ENCODE assay signal across 9 cellular contexts in genomic region chr6:131061041-131061770, GRCh38. TPM values are rescaled to one million over a fixed set of nuclear protein-coding genes. Genes with fewer than 3 reads are reported as not detected.
DNase-seq lines count a peak whose midpoint lies in the region; ATAC-seq, FAIRE-seq and TF ChIP-seq lines count a peak whose summit lies in the region.
"Had no signal": no experiment of that assay in that cellular context is flagged by ENCODE, and none has a peak within 500 bp of the region (broad histone marks: within the 10 kb centered on the region; RNA-seq: fewer than 3 reads in every experiment).

No MANE protein-coding gene starts in this region.

- TF ChIP-seq CTCF in HFFc6 (IDR thresholded peaks at IDR 0.05) (no peak), right lobe of liver (IDR thresholded peaks at IDR 0.05) (no peak), vagina (IDR thresholded peaks at IDR 0.05) (no peak)

- intact Hi-C loops in right lobe of liver (cut with DNase I), result no loop called here
- intact Hi-C loops in vagina (cut with DNase I), result loop anchor here (5.0 kb wide), 1 partner anchor 174 kb away; no protein-coding TSS in a partner anchor

- 37% methylated on average over 10 of the region's 10 CpGs for WGBS in right lobe of liver (ENCODE audit: insufficient coverage, low coverage, low lambda C conversion rate, missing lambda C conversion rate)

- CTCF ChIA-PET in CD8-positive, alpha-beta memory T cell (lab: Charles Lee), result no interaction called here

- H3K27ac ChIP-seq in CD8-positive, alpha-beta memory T cell (ENCODE audit: low read depth, low read length), result no peak overlapping the region
- H3K27ac ChIP-seq in right lobe of liver (no peak overlapping the region), vagina (peak overlapping the region; percentile 91)
- H3K27ac ChIP-seq: parathyroid adenoma had no signal

- no peak for TF ChIP-seq POLR2A in right lobe of liver (IDR thresholded peaks at IDR 0.05)
- no peak for TF ChIP-seq POLR2A in vagina (IDR thresholded peaks at IDR 0.05)
- TF ChIP-seq POLR2A in H54 (IDR thresholded peaks at IDR 0.05; ENCODE audit: low read depth, low read length), result no peak

- POLR2A ChIA-PET in CD8-positive, alpha-beta memory T cell (lab: Charles Lee), result no interaction called here

- no peaks in the 10 kb centered on the region for H3K9me3 ChIP-seq in CD8-positive, alpha-beta memory T cell (ENCODE audit: low read length)
- no peaks in the 10 kb centered on the region for H3K9me3 ChIP-seq in right lobe of liver
- H3K9me3 ChIP-seq in vagina, result no peaks in the 10 kb centered on the region

- FAIRE-seq in H54 (lab: Jason Lieb, UNC), result no peak

- H3K4me3 ChIP-seq in CD8-positive, alpha-beta memory T cell (ENCODE audit: low read length), result no peak overlapping the region
- H3K4me3 ChIP-seq in right lobe of liver (peak overlapping the region in 2 of 3 donors; percentile 91 to 96), vagina (peak overlapping the region; percentile 77 to 99)

- peak overlapping the region in 6 of 8 donors; percentile 21 to 82 (median 70) for H3K27ac Mint-ChIP-seq in CD8-positive, alpha-beta memory T cell
- peak overlapping the region; percentile 82 for H3K27ac Mint-ChIP-seq in HFFc6

- no peaks in the 10 kb centered on the region for H3K36me3 ChIP-seq in CD8-positive, alpha-beta memory T cell (ENCODE audit: insufficient read depth, low read length)
- H3K36me3 ChIP-seq in right lobe of liver (no peaks in the 10 kb centered on the region), vagina (no peaks in the 10 kb centered on the region)

- no peak for DNase-seq in CD8-positive, alpha-beta memory T cell
- no peak for DNase-seq in HFFc6
- DNase-seq in amniotic epithelial cell (ENCODE audit: low read depth), result peak; percentile 53
- no peak for DNase-seq in right lobe of liver
- no peak for DNase-seq in vagina (ENCODE audit: extremely low spot score in 2 of 2)
- no peak for DNase-seq in H54 (ENCODE audit: insufficient read length, low spot score)
- no peak for DNase-seq in DMS53 (lab: John Stamatoyannopoulos, UW)

- H3K36me3 Mint-ChIP-seq in CD8-positive, alpha-beta memory T cell, result peaks cover 0 to 4% (median 2%) of the 10 kb centered on the region in 3 donors
- peaks cover 19% of the 10 kb centered on the region for H3K36me3 Mint-ChIP-seq in HFFc6 (ENCODE audit: low read depth)

- H3K9me3 Mint-ChIP-seq in CD8-positive, alpha-beta memory T cell, result peaks cover 0 to 10% (median 3%) of the 10 kb centered on the region in 5 donors
- H3K9me3 Mint-ChIP-seq in HFFc6, result peaks cover 10% of the 10 kb centered on the region

- ATAC-seq in right lobe of liver (no peak), GM21515 (IDR thresholded peaks at IDR 0.05; ENCODE audit: unreplicated experiment) (no peak)

- H3K4me1 ChIP-seq in CD8-positive, alpha-beta memory T cell (ENCODE audit: insufficient read depth, low read length), result peaks cover 14% of the 10 kb centered on the region
- H3K4me1 ChIP-seq in right lobe of liver (no peaks in the 10 kb centered on the region), vagina (peaks cover 14% of the 10 kb centered on the region)
- H3K4me1 ChIP-seq: parathyroid adenoma had no signal

- no peaks in the 10 kb centered on the region for H3K27me3 ChIP-seq in CD8-positive, alpha-beta memory T cell (ENCODE audit: insufficient read depth, low read length, poor library complexity, severe bottlenecking)
- H3K27me3 ChIP-seq in right lobe of liver (no peaks in the 10 kb centered on the region), vagina (no peaks in the 10 kb centered on the region)

- peak overlapping the region; percentile 70 to 93 (median 86) for H3K4me3 Mint-ChIP-seq in CD8-positive, alpha-beta memory T cell
- H3K4me3 Mint-ChIP-seq in HFFc6, result peak overlapping the region; percentile 93

- H3K27me3 Mint-ChIP-seq in CD8-positive, alpha-beta memory T cell, result peaks cover 0 to 2% of the 10 kb centered on the region in 2 donors
- no peaks in the 10 kb centered on the region; the same call in 1 of the 2 replicates for H3K27me3 Mint-ChIP-seq in HFFc6 (ENCODE audit: insufficient read depth)

- peaks cover 22 to 28% (median 27%) of the 10 kb centered on the region in 3 donors for H3K4me1 Mint-ChIP-seq in CD8-positive, alpha-beta memory T cell
- peaks cover 48% of the 10 kb centered on the region for H3K4me1 Mint-ChIP-seq in HFFc6 (ENCODE audit: low read depth)

RNA-seq across cellular contexts. Expression of gene EPB41L2, which starts 1.8 kb away (rescaled TPM):
- total RNA-seq in CD8-positive, alpha-beta memory T cell, result 10 to 100 TPM; 27.2 to 30.9 TPM
- polyA plus RNA-seq in CD8-positive, alpha-beta memory T cell, result 4.6 TPM
- 10 to 100 TPM; 39.3 to 73.8 (median 60.7) TPM for total RNA-seq in HFFc6 (2021; fragmentation: NEBNext Ultra II Directional; extraction: Animal tissue kit (Norgen Biotek cat#: 25700))
- total RNA-seq in right lobe of liver (10 to 100 TPM; 15.3 to 38.5 (median 24.6) TPM), vagina (96.7 TPM)
